1 cellular context compared by ENCODE assay signal in genomic region chr17:58329035-58329807, GRCh38.
TF ChIP-seq lines count a peak whose summit lies in the region.

No MANE protein-coding gene starts in this region.

TF ChIP-seq in K562, 482 proteins besides CTCF, POLR2A, EP300 and RAD21 (continued from another document and continues in another):
- no peak for TF ChIP-seq DACH1 (IDR thresholded peaks at IDR 0.05; ENCODE audit: partially characterized antibody)
- 0 out of 2 replicates have a peak, but pooled peaks have one; percentile 43 for TF ChIP-seq HMG20A (CRISPR knock-in tag; conservative IDR thresholded peaks at IDR 0.05)
- TF ChIP-seq HDAC2 (IDR thresholded peaks at IDR 0.05): no peak
- TF ChIP-seq, protein P1, sequence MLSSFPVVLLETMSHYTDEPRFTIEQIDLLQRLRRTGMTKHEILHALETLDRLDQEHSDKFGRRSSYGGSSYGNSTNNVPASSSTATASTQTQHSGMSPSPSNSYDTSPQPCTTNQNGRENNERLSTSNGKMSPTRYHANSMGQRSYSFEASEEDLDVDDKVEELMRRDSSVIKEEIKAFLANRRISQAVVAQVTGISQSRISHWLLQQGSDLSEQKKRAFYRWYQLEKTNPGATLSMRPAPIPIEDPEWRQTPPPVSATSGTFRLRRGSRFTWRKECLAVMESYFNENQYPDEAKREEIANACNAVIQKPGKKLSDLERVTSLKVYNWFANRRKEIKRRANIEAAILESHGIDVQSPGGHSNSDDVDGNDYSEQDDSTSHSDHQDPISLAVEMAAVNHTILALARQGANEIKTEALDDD (IDR thresholded peaks at IDR 0.05): peak; percentile 61; the same call in 1 of the 2 replicates
- peak; percentile 31 for TF ChIP-seq ZNF41 (CRISPR knock-in tag; conservative IDR thresholded peaks at IDR 0.05)
- TF ChIP-seq RBM17 (IDR thresholded peaks at IDR 0.05; ENCODE audit: borderline replicate concordance, low read depth, low read length): no peak
- TF ChIP-seq KLF16 (IDR thresholded peaks at IDR 0.05): peak; percentile 56; the same call in 1 of the 2 replicates
- peak; percentile 96 to 98 for TF ChIP-seq FOXK2 (conservative IDR thresholded peaks at IDR 0.05 in 1 of 2, IDR thresholded peaks at IDR 0.05 in 1 of 2; ENCODE audit: low read depth in 2 of 2)
- TF ChIP-seq THAP7 (CRISPR knock-in tag; IDR thresholded peaks at IDR 0.05): 0 out of 2 replicates have a peak, but pooled peaks have one; percentile 17
- TF ChIP-seq TCF7L2 (IDR thresholded peaks at IDR 0.05; ENCODE audit: low read depth, low read length): no peak
- no peak for TF ChIP-seq ZNF12 (CRISPR knock-in tag; IDR thresholded peaks at IDR 0.05)
- TF ChIP-seq NFIX (CRISPR knock-in tag; IDR thresholded peaks at IDR 0.05; ENCODE audit: low read depth): no peak
- TF ChIP-seq BRD9 (IDR thresholded peaks at IDR 0.05; ENCODE audit: low read depth, partially characterized antibody): no peak
- TF ChIP-seq MEIS2 (IDR thresholded peaks at IDR 0.05; ENCODE audit: partially characterized antibody): peak; percentile 62
- TF ChIP-seq LEF1 (IDR thresholded peaks at IDR 0.05): peak; percentile 58
- TF ChIP-seq ZNF324 (CRISPR knock-in tag; IDR thresholded peaks at IDR 0.05): no peak
- no peak for TF ChIP-seq ELF1 (tag; IDR thresholded peaks at IDR 0.05)
- TF ChIP-seq NELFE (IDR thresholded peaks at IDR 0.05; ENCODE audit: insufficient read depth, insufficient read length): no peak
- TF ChIP-seq ZNF583 (CRISPR knock-in tag; IDR thresholded peaks at IDR 0.05): no peak; the same call in 1 of the 2 replicates
- no peak for TF ChIP-seq CC2D1A (IDR thresholded peaks at IDR 0.05)
- peak; percentile 78 for TF ChIP-seq ESRRB (CRISPR knock-in tag; IDR thresholded peaks at IDR 0.05; ENCODE audit: borderline replicate concordance)
- TF ChIP-seq CBFB (CRISPR knock-in tag; IDR thresholded peaks at IDR 0.05): peak; percentile 85; the same call in 1 of the 2 replicates
- no peak for TF ChIP-seq ZNF224 (CRISPR knock-in tag; IDR thresholded peaks at IDR 0.05)
- TF ChIP-seq KDM5B (IDR thresholded peaks at IDR 0.05; ENCODE audit: insufficient replicate concordance, low read depth, low read length): peak; percentile 54
- TF ChIP-seq RBBP5 (IDR thresholded peaks at IDR 0.05; ENCODE audit: borderline replicate concordance, insufficient read depth, low read length, poor library complexity, severe bottlenecking): no peak
- peak; percentile 44; the same call in 1 of the 2 replicates for TF ChIP-seq ZFP1 (CRISPR knock-in tag; IDR thresholded peaks at IDR 0.05)
- TF ChIP-seq CEBPG (CRISPR knock-in tag; IDR thresholded peaks at IDR 0.05): 0 out of 2 replicates have a peak, but pooled peaks have one; percentile 3
- no peak for TF ChIP-seq CEBPG (tag; conservative IDR thresholded peaks at IDR 0.05 in 1 of 2, IDR thresholded peaks at IDR 0.05 in 1 of 2)
- no peak for TF ChIP-seq ILK (tag; IDR thresholded peaks at IDR 0.05; ENCODE audit: borderline replicate concordance, low read depth)
- peak; percentile 79 for TF ChIP-seq HMG20B (CRISPR knock-in tag; IDR thresholded peaks at IDR 0.05)
- TF ChIP-seq EWSR1 (IDR thresholded peaks at IDR 0.05; ENCODE audit: borderline replicate concordance, low read depth, partially characterized antibody): peak; percentile 89
- no peak for TF ChIP-seq ZNF347 (CRISPR knock-in tag; IDR thresholded peaks at IDR 0.05; ENCODE audit: low read depth)
- TF ChIP-seq, protein P2, sequence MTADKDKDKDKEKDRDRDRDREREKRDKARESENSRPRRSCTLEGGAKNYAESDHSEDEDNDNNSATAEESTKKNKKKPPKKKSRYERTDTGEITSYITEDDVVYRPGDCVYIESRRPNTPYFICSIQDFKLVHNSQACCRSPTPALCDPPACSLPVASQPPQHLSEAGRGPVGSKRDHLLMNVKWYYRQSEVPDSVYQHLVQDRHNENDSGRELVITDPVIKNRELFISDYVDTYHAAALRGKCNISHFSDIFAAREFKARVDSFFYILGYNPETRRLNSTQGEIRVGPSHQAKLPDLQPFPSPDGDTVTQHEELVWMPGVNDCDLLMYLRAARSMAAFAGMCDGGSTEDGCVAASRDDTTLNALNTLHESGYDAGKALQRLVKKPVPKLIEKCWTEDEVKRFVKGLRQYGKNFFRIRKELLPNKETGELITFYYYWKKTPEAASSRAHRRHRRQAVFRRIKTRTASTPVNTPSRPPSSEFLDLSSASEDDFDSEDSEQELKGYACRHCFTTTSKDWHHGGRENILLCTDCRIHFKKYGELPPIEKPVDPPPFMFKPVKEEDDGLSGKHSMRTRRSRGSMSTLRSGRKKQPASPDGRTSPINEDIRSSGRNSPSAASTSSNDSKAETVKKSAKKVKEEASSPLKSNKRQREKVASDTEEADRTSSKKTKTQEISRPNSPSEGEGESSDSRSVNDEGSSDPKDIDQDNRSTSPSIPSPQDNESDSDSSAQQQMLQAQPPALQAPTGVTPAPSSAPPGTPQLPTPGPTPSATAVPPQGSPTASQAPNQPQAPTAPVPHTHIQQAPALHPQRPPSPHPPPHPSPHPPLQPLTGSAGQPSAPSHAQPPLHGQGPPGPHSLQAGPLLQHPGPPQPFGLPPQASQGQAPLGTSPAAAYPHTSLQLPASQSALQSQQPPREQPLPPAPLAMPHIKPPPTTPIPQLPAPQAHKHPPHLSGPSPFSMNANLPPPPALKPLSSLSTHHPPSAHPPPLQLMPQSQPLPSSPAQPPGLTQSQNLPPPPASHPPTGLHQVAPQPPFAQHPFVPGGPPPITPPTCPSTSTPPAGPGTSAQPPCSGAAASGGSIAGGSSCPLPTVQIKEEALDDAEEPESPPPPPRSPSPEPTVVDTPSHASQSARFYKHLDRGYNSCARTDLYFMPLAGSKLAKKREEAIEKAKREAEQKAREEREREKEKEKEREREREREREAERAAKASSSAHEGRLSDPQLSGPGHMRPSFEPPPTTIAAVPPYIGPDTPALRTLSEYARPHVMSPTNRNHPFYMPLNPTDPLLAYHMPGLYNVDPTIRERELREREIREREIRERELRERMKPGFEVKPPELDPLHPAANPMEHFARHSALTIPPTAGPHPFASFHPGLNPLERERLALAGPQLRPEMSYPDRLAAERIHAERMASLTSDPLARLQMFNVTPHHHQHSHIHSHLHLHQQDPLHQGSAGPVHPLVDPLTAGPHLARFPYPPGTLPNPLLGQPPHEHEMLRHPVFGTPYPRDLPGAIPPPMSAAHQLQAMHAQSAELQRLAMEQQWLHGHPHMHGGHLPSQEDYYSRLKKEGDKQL (CRISPR knock-in tag; IDR thresholded peaks at IDR 0.05; ENCODE audit: borderline replicate concordance): peak; percentile 82
- peak; percentile 87 for TF ChIP-seq ATF4 (CRISPR knock-in tag; IDR thresholded peaks at IDR 0.05)
- TF ChIP-seq ZBTB12 (CRISPR knock-in tag; IDR thresholded peaks at IDR 0.05): no peak
- no peak; the same call in none of the 2 replicates for TF ChIP-seq TOE1 (IDR thresholded peaks at IDR 0.05; ENCODE audit: borderline replicate concordance)
- no peak for TF ChIP-seq TOE1 (CRISPR knock-in tag; IDR thresholded peaks at IDR 0.05; ENCODE audit: borderline replicate concordance, low read depth)
- no peak for TF ChIP-seq SREBF1 (IDR thresholded peaks at IDR 0.05; ENCODE audit: borderline replicate concordance, low read depth, low read length)
- TF ChIP-seq CLOCK (CRISPR knock-in tag; IDR thresholded peaks at IDR 0.05; ENCODE audit: borderline replicate concordance): no peak
- peak; percentile 47; the same call in 1 of the 2 replicates for TF ChIP-seq NKRF (IDR thresholded peaks at IDR 0.05; ENCODE audit: borderline replicate concordance)
- 0 out of 4 replicates have a peak, but pooled peaks of 1 of the 2 experiments have one; percentile 18 for TF ChIP-seq SIX5 (IDR thresholded peaks at IDR 0.05; ENCODE audit: borderline replicate concordance in 1 of 2, insufficient read depth in 1 of 2, low read depth in 1 of 2, low read length in 2 of 2)
- no peak for TF ChIP-seq HNRNPH1 (optimal IDR thresholded peaks at IDR 0.05; ENCODE audit: low read depth, low read length)
- TF ChIP-seq ZNF282 (CRISPR knock-in tag; IDR thresholded peaks at IDR 0.05): no peak
- no peak for TF ChIP-seq ADNP (tag; IDR thresholded peaks at IDR 0.05)
- TF ChIP-seq PATZ1 (CRISPR knock-in tag; IDR thresholded peaks at IDR 0.05; ENCODE audit: borderline replicate concordance): peak; percentile 88
- TF ChIP-seq SMAD3 (CRISPR knock-in tag; conservative IDR thresholded peaks at IDR 0.05): peak; percentile 18; the same call in 1 of the 2 replicates
- no peak for TF ChIP-seq NR4A1 (CRISPR knock-in tag; IDR thresholded peaks at IDR 0.05)
- TF ChIP-seq NR4A1 (tag; IDR thresholded peaks at IDR 0.05): 0 out of 2 replicates have a peak, but pooled peaks have one; percentile 19
- peak; percentile 19; the same call in 1 of the 2 replicates for TF ChIP-seq ZNF445 (CRISPR knock-in tag; IDR thresholded peaks at IDR 0.05; ENCODE audit: low read depth)
